Comparison of ENCODE assay signal across 1 cellular context in genomic region chr17:45893725-45894021, GRCh38.
TF ChIP-seq lines count a peak whose summit lies in the region.

No MANE protein-coding gene starts in this region.

TF ChIP-seq in IMR-90, 13 proteins besides CTCF, POLR2A, EP300 and RAD21 (continued from another document):
- no peak for TF ChIP-seq CEBPB (IDR thresholded peaks at IDR 0.05; ENCODE audit: low read depth, low read length)
- no peak for TF ChIP-seq SMC3 (IDR thresholded peaks at IDR 0.05; ENCODE audit: low read depth, low read length)
- TF ChIP-seq RFX5 (IDR thresholded peaks at IDR 0.05; ENCODE audit: low read depth, low read length): no peak
- no peak for TF ChIP-seq MXI1 (IDR thresholded peaks at IDR 0.05; ENCODE audit: borderline replicate concordance, low read depth, low read length)
- TF ChIP-seq BHLHE40 (IDR thresholded peaks at IDR 0.05; ENCODE audit: low read depth, low read length): no peak
- no peak for TF ChIP-seq NFE2L2 (IDR thresholded peaks at IDR 0.05; ENCODE audit: low read depth, low read length)
- no peak for TF ChIP-seq MAFK (IDR thresholded peaks at IDR 0.05; ENCODE audit: low read depth, low read length)
- TF ChIP-seq ELK1 (IDR thresholded peaks at IDR 0.05; ENCODE audit: borderline replicate concordance, low read depth, low read length): no peak
- TF ChIP-seq CHD1 (IDR thresholded peaks at IDR 0.05; ENCODE audit: low read depth, low read length): no peak
